ENCODE assay signal across 17 cellular contexts in the genomic region with DNA sequence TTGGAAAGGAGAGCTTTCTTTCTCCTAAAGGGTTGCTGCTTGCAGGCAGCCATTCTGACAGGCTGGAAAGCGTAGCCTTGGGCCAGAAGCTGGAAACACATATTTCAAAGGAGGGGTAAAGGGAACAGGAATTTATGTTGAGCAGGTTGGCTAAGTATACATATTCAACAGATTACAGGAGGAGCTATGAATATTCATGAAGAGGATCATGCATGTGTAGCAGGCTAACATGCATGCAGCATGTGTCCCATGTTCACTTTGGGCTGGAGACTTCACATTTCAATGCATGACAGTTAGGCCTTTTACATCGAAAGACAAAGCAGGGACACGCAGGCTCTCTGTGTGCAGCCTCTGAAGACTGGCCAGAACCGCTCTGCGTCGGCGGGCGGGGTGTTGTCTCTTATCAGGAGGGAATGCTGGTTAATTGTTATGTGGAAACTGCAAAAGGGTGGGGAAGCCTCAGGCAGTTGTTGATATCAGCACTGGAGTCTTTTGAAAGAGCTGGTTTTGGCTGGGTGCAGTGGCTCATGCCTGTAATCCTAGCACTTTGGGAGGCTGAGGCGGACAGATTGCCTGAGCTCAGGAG. TPM values are rescaled to one million over a fixed set of nuclear protein-coding genes. Genes with fewer than 3 reads are reported as not detected.
A peak's percentile ranks its signal among the peaks of the same experiment; 100 is the strongest.
DNase-seq lines count a peak whose midpoint lies in the region; ATAC-seq and TF ChIP-seq lines count a peak whose summit lies in the region.
"Had no signal": no experiment of that assay in that cellular context is flagged by ENCODE, and none has a peak within 500 bp of the region (broad histone marks: within the 10 kb centered on the region; RNA-seq: fewer than 3 reads in every experiment).

No MANE protein-coding gene starts in this region.

- ATAC-seq in heart left ventricle: peak in 3 of 4 donors; percentile 49 to 72 (median 63)
- ATAC-seq in WTC11: peak; percentile 65
- peak; percentile 72 to 93 for ATAC-seq in right cardiac atrium
- ATAC-seq in gastrocnemius medialis: no peak
- ATAC-seq: SK-N-SH treated with all-trans-retinoic acid at 6 μM for 48 hours had no signal

- intact Hi-C loops in heart left ventricle (cut with DNase I): no loop called here
- intact Hi-C loops in cardiac septum (cut with DNase I): no loop called here
- intact Hi-C loops in right cardiac atrium (cut with DNase I): no loop called here
- intact Hi-C loops in stomach (cut with DNase I; ENCODE audit: low total_unique reads): no loop called here
- intact Hi-C loops in gastrocnemius medialis (cut with DNase I; ENCODE audit: low total_unique reads): no loop called here

- POLR2A ChIA-PET in WTC11 (lab: Charles Lee): interaction anchor here (0.7 to 1.3 kb wide), 3 partner anchors 72 to 143 kb away, joined by 3 to 10 read pairs (median 3); a partner anchor contains a TSS

- H3K27me3 Mint-ChIP-seq in WTC11 (ENCODE audit: low read depth): peaks cover 2% of the 10 kb centered on the region; the same call in 1 of the 2 replicates
- H3K27me3 Mint-ChIP-seq: activated naive CD4-positive, alpha-beta T cell treated with anti-CD3 and anti-CD28 coated beads, Interleukin-2, amount 10 ng/mL, durations not matched to agents 7 days and 5 days had no signal

- H3K9me3 Mint-ChIP-seq in WTC11: peaks cover 48% of the 10 kb centered on the region

- H3K27ac Mint-ChIP-seq in WTC11: peak overlapping the region; percentile 87
- H3K27ac Mint-ChIP-seq: activated naive CD4-positive, alpha-beta T cell treated with anti-CD3 and anti-CD28 coated beads, Interleukin-2, amount 10 ng/mL, durations not matched to agents 7 days and 5 days had no signal

- H3K9me3 ChIP-seq in heart left ventricle (peaks cover 0 to 14% (median 6%) of the 10 kb centered on the region in 12 donors), right cardiac atrium (ENCODE audit: control insufficient read depth, low read length) (peaks cover 1% of the 10 kb centered on the region), stomach (peaks cover 0 to 15% (median 4%) of the 10 kb centered on the region in 4 donors), gastrocnemius medialis (no peaks in the 10 kb centered on the region)
- H3K9me3 ChIP-seq: uterus had no signal

- no peak for TF ChIP-seq EP300 in stomach (IDR thresholded peaks at IDR 0.05)

- DNase-seq in heart left ventricle (peak in 3 of 5 donors; percentile 23 to 37 (median 23)), cardiac septum (ENCODE audit: low spot score) (no peak), WTC11 (ENCODE audit: low spot score) (peak; percentile 42), right cardiac atrium (peak; percentile 45 to 63 (median 62)), stomach (peak; percentile 56), midbrain (lab: John Stamatoyannopoulos, UW) (no peak), retina (no peak), gastrocnemius medialis (no peak)
- DNase-seq: activated naive CD4-positive, alpha-beta T cell treated with anti-CD3 and anti-CD28 coated beads, Interleukin-2, amount 10 ng/mL, durations not matched to agents 7 days and 5 days; activated T-cell treated with anti-CD3 and anti-CD28 coated beads for 4 hours; DMS53; NCI-H187; NCI-H510A; uterus had no signal

- CTCF ChIA-PET in WTC11 (lab: Charles Lee): interaction anchor here (1.1 to 1.3 kb wide), 3 partner anchors 32 to 353 kb away, joined by 3 to 5 read pairs (median 3); a partner anchor contains a TSS

- H3K4me1 Mint-ChIP-seq in WTC11: peaks cover 26% of the 10 kb centered on the region
- H3K4me1 Mint-ChIP-seq: activated naive CD4-positive, alpha-beta T cell treated with anti-CD3 and anti-CD28 coated beads, Interleukin-2, amount 10 ng/mL, durations not matched to agents 7 days and 5 days had no signal

- H3K4me3 Mint-ChIP-seq in WTC11: peak overlapping the region; percentile 43; the same call in 1 of the 2 replicates
- H3K4me3 Mint-ChIP-seq: activated naive CD4-positive, alpha-beta T cell treated with anti-CD3 and anti-CD28 coated beads, Interleukin-2, amount 10 ng/mL, durations not matched to agents 7 days and 5 days had no signal

- H3K36me3 ChIP-seq in heart left ventricle: no peaks in the 10 kb centered on the region
- no peaks in the 10 kb centered on the region for H3K36me3 ChIP-seq in stomach
- H3K36me3 ChIP-seq in gastrocnemius medialis: no peaks in the 10 kb centered on the region
- H3K36me3 ChIP-seq: uterus had no signal

- TF ChIP-seq CTCF in heart left ventricle (IDR thresholded peaks at IDR 0.05): no peak
- TF ChIP-seq CTCF in WTC11 (IDR thresholded peaks at IDR 0.05): no peak
- TF ChIP-seq CTCF in stomach (IDR thresholded peaks at IDR 0.05): no peak
- no peak for TF ChIP-seq CTCF in gastrocnemius medialis (IDR thresholded peaks at IDR 0.05 in 4 of 5, conservative IDR thresholded peaks at IDR 0.05 in 1 of 5)

- H3K4me1 ChIP-seq in heart left ventricle (peaks cover 0 to 9% (median 0%) of the 10 kb centered on the region in 12 donors), right cardiac atrium (ENCODE audit: control insufficient read depth, insufficient read depth, low read length) (peaks cover 2% of the 10 kb centered on the region), stomach (no peaks in the 10 kb centered on the region), gastrocnemius medialis (no peaks in the 10 kb centered on the region)
- H3K4me1 ChIP-seq: uterus had no signal

- 61 to 68% (median 65%) methylated on average over 9 of the region's 9 CpGs for WGBS in heart left ventricle, 4 donors
- WGBS in right cardiac atrium: 53% methylated on average over 9 of the region's 9 CpGs
- 40 to 63% (median 52%) methylated on average over 8 to 9 of the region's 9 CpGs for WGBS in stomach, 5 donors

- H3K27ac ChIP-seq in heart left ventricle (peak overlapping the region in 1 of 12 donors; percentile 37), right cardiac atrium (ENCODE audit: low read length) (no peak overlapping the region), stomach (no peak overlapping the region), gastrocnemius medialis (no peak overlapping the region)
- H3K27ac ChIP-seq: C4-2B, epithelial cell of prostate, uterus had no signal

- peaks cover 48% of the 10 kb centered on the region for H3K36me3 Mint-ChIP-seq in WTC11

- in situ Hi-C loops in gastrocnemius medialis (cut with MboI; ENCODE audit: low sequenced_read_pairs in 4 of 4): no loop called here

- no peak overlapping the region for H3K4me3 ChIP-seq in heart left ventricle
- H3K4me3 ChIP-seq in right cardiac atrium (ENCODE audit: low read length): no peak overlapping the region
- no peak overlapping the region for H3K4me3 ChIP-seq in stomach
- H3K4me3 ChIP-seq in gastrocnemius medialis: no peak overlapping the region
- H3K4me3 ChIP-seq: uterus had no signal

- H3K27me3 ChIP-seq in heart left ventricle (no peaks in the 10 kb centered on the region), right cardiac atrium (ENCODE audit: control insufficient read depth, insufficient read depth) (no peaks in the 10 kb centered on the region), stomach (no peaks in the 10 kb centered on the region), gastrocnemius medialis (no peaks in the 10 kb centered on the region)
- H3K27me3 ChIP-seq: uterus had no signal

- TF ChIP-seq POLR2A in heart left ventricle (IDR thresholded peaks at IDR 0.05): no peak
- TF ChIP-seq POLR2A in stomach (IDR thresholded peaks at IDR 0.05): no peak
- TF ChIP-seq POLR2A in gastrocnemius medialis (IDR thresholded peaks at IDR 0.05): no peak

TF ChIP-seq in WTC11, 78 proteins besides CTCF, POLR2A, EP300 and RAD21:
- TF ChIP-seq ZNF263 (CRISPR knock-in tag; IDR thresholded peaks at IDR 0.05; ENCODE audit: low read depth) (no peak), ETV6 (CRISPR knock-in tag; IDR thresholded peaks at IDR 0.05) (0 out of 2 replicates have a peak, but pooled peaks have one; percentile 24)

RNA-seq across cellular contexts. Expression of a gene that starts 31.5 kb away (rescaled TPM):
- 10 to 100 TPM in 7 of 9 donors, 1 to 10 TPM in 2; 7.3 to 32.0 (median 15.8) TPM for total RNA-seq in heart left ventricle
- polyA plus RNA-seq in heart left ventricle: 10 to 100 TPM in 1 of 2 donors, 1 to 10 TPM in 1; 7.8 to 20.4 TPM
- total RNA-seq in cardiac septum: 21.7 TPM
- total RNA-seq in WTC11 (2021): 54.2 to 78.9 TPM (median 63.2 TPM) in 3 replicates
- 10 to 100 TPM in 2 of 4 donors, 1 to 10 TPM in 2; 8.6 to 11.0 (median 10.2) TPM for total RNA-seq in right cardiac atrium
- polyA plus RNA-seq in right cardiac atrium: 10.5 TPM
- total RNA-seq in stomach: 10 to 100 TPM; 12.5 to 52.5 (median 18.8) TPM
- 10 to 100 TPM; 12.7 to 27.3 (median 18.7) TPM for polyA plus RNA-seq in stomach
- 10 to 100 TPM; 16.9 to 25.5 (median 20.8) TPM for total RNA-seq in gastrocnemius medialis

RNA-seq across cellular contexts. Expression of a gene that starts 31.8 kb away (rescaled TPM):
- total RNA-seq in heart left ventricle (10 to 100 TPM in 7 of 9 donors, 1 to 10 TPM in 2; 5.4 to 12.4 (median 10.6) TPM), cardiac septum (8.3 TPM), WTC11 (2021) (8.3 to 13.4 TPM (median 9.6 TPM) in 3 replicates), right cardiac atrium (10 to 100 TPM in 3 of 4 donors, 1 to 10 TPM in 1; 8.9 to 12.0 (median 11.2) TPM), stomach (10 to 100 TPM; 14.8 to 88.8 (median 32.4) TPM), gastrocnemius medialis (10 to 100 TPM in 3 of 4 donors, 1 to 10 TPM in 1; 5.9 to 11.1 (median 10.7) TPM)
- polyA plus RNA-seq in heart left ventricle (10 to 100 TPM in 1 of 2 donors, 1 to 10 TPM in 1; 5.2 to 24.8 TPM), right cardiac atrium (14.3 TPM), stomach (10 to 100 TPM; 11.5 to 20.2 (median 12.8) TPM)

Comparison
In these comparisons a context has a peak if more than half of its experiments do, and no peak if none do; other contexts are left out.
1. DNase-seq: peak in heart left ventricle (3 of 5), WTC11 (single experiment), right cardiac atrium (3 of 3) and stomach (single experiment); none in cardiac septum (single experiment), midbrain (single experiment), retina (single experiment) and gastrocnemius medialis (0 of 2).
2. ATAC-seq: peak in heart left ventricle (3 of 4), WTC11 (single experiment) and right cardiac atrium (2 of 2); none in gastrocnemius medialis (0 of 2).